Comparison of ENCODE assay signal across 13 cellular contexts in the genomic region with DNA sequence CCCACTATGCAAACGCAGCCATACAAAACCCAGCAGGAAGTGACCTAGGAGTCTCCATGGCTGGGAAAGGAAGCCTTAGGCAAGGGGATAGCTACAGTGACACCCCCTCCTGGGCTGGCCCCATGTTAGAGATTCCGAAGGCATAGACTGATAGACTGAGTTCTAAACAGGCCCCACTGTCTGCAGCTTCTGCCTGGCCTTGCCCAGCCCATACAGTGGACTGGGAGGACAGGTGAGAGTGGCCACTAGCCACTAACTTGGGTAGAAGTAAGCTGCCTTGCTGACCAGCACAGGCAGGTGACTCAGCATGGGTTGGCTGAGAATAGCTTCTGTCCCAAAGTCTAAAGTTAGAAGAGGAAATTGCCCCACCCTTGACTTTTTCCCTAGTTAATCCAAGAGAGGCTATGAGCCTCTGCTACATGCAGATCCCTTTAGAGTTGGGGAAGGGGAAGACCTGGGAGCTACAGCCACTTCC.
DNase-seq lines count a peak whose midpoint lies in the region; ATAC-seq and TF ChIP-seq lines count a peak whose summit lies in the region.
"Had no signal": no experiment of that assay in that cellular context is flagged by ENCODE, and none has a peak within 500 bp of the region (broad histone marks: within the 10 kb centered on the region; RNA-seq: fewer than 3 reads in every experiment).

No MANE protein-coding gene starts in this region.

- 84% methylated on average over 2 of the region's 2 CpGs for WGBS in prostate gland

- no peak overlapping the region for H3K27ac Mint-ChIP-seq in osteocyte (ENCODE audit: unreplicated experiment)

- peaks cover 37% of the 10 kb centered on the region for H3K27me3 Mint-ChIP-seq in osteocyte (ENCODE audit: unreplicated experiment)

- H3K9me3 ChIP-seq in MG63 (no peaks in the 10 kb centered on the region), muscle layer of duodenum (ENCODE audit: control insufficient read depth in 1 of 2, low read length in 2 of 2) (no peaks in the 10 kb centered on the region), prostate gland (no peaks in the 10 kb centered on the region)
- H3K9me3 ChIP-seq: HAP-1, vagina had no signal

- no peak for TF ChIP-seq POLR2A in prostate gland (IDR thresholded peaks at IDR 0.05)

- TF ChIP-seq CTCF in fibroblast of mammary gland (conservative IDR thresholded peaks at IDR 0.05; ENCODE audit: control insufficient read depth, insufficient read depth, low read depth, low read length) (no peak), prostate gland (IDR thresholded peaks at IDR 0.05) (no peak), osteocyte (IDR thresholded peaks at IDR 0.05) (no peak)

- H3K36me3 Mint-ChIP-seq in osteocyte (ENCODE audit: unreplicated experiment): no peaks in the 10 kb centered on the region

- DNase-seq in AG08395 (ENCODE audit: low spot score) (peak; percentile 53), MG63 (peak; percentile 39), fibroblast of mammary gland (ENCODE audit: low read depth) (peak; percentile 44), prostate gland (ENCODE audit: low spot score) (no peak), NCI-H1694 treated with DMSO at 0.1 percent for 48 hours (lab: John Stamatoyannopoulos, UW) (no peak), osteocyte (ENCODE audit: extremely low spot score, unreplicated experiment) (no peak)
- DNase-seq: IMR-90; NCI-H2029 treated with DMSO at 0.1 percent for 48 hours; NK-92 treated with Interleukin-12 subunit alpha and Interleukin-12 subunit beta, amount 100 ng/mL, for 24 hours had no signal

- no peaks in the 10 kb centered on the region for H3K9me3 Mint-ChIP-seq in osteocyte (ENCODE audit: unreplicated experiment)

- H3K27me3 ChIP-seq in MG63: no peaks in the 10 kb centered on the region
- no peaks in the 10 kb centered on the region for H3K27me3 ChIP-seq in muscle layer of duodenum (ENCODE audit: low read depth, low read length)
- no peaks in the 10 kb centered on the region for H3K27me3 ChIP-seq in prostate gland (replicated peaks; ENCODE audit: insufficient read depth)
- H3K27me3 ChIP-seq: vagina had no signal

- H3K36me3 ChIP-seq in MG63 (no peaks in the 10 kb centered on the region), muscle layer of duodenum (ENCODE audit: control insufficient read depth in 1 of 2, insufficient read depth in 2 of 2, low read length in 2 of 2) (no peaks in the 10 kb centered on the region), prostate gland (no peaks in the 10 kb centered on the region)
- H3K36me3 ChIP-seq: HAP-1, vagina had no signal

- H3K4me1 Mint-ChIP-seq in osteocyte (ENCODE audit: unreplicated experiment): no peaks in the 10 kb centered on the region

- H3K4me3 ChIP-seq in MG63: no peak overlapping the region
- H3K4me3 ChIP-seq in fibroblast of mammary gland (ENCODE audit: control insufficient read depth, low read depth, low read length): no peak overlapping the region
- peak overlapping the region in 1 of 2 donors; percentile 17 for H3K4me3 ChIP-seq in muscle layer of duodenum (ENCODE audit: low read depth in 1 of 2, low read length in 2 of 2)
- no peak overlapping the region for H3K4me3 ChIP-seq in prostate gland
- H3K4me3 ChIP-seq: HAP-1, vagina had no signal

- intact Hi-C loops in prostate gland (cut with DNase I): loop anchor here (5.0 to 10.0 kb wide), 2 partner anchors 216 to 299 kb away; a partner anchor contains a TSS

- no peak for ATAC-seq in HG02852 (IDR thresholded peaks at IDR 0.05; ENCODE audit: unreplicated experiment)

- H3K4me1 ChIP-seq in muscle layer of duodenum (ENCODE audit: control insufficient read depth in 1 of 2, insufficient read depth in 2 of 2, low read length in 2 of 2): peaks cover 3 to 13% of the 10 kb centered on the region in 2 donors
- no peaks in the 10 kb centered on the region for H3K4me1 ChIP-seq in prostate gland (replicated peaks)
- H3K4me1 ChIP-seq: HAP-1, vagina had no signal

- H3K4me3 Mint-ChIP-seq in osteocyte (ENCODE audit: unreplicated experiment): no peak overlapping the region

- H3K27ac ChIP-seq in muscle layer of duodenum (ENCODE audit: low read length) (peak overlapping the region; percentile 14), prostate gland (no peak overlapping the region)

Comparison
In these comparisons a context has a peak if more than half of its experiments do, and no peak if none do; other contexts are left out.
1. DNase-seq: peak in AG08395 (single experiment), MG63 (single experiment) and fibroblast of mammary gland (single experiment); none in prostate gland (single experiment), NCI-H1694 treated with DMSO at 0.1 percent for 48 hours (single experiment) and osteocyte (single experiment).